Comparison of ENCODE assay signal across 16 cellular contexts in the genomic region with DNA sequence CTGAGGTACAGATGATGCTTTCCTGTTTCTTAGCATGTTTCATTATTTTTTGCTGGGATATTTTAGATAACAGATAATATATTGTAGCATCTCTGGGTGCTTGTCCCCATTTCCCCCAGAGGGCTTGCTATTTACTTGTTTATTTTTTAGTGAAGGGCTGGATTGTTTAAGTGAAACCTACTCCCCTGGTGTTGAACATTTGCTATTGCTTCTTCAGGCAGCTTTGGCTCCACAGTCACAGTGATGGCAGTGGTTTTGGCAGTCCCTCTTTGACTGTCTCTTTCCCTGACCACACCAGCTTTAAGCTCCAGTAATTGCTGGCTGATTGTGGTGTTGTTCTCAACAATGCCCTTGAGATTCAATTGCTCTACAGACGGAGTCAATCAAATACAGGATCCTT.
DNase-seq lines count a peak whose midpoint lies in the region; ATAC-seq and TF ChIP-seq lines count a peak whose summit lies in the region.
"Had no signal": no experiment of that assay in that cellular context is flagged by ENCODE, and none has a peak within 500 bp of the region (broad histone marks: within the 10 kb centered on the region; RNA-seq: fewer than 3 reads in every experiment).

No MANE protein-coding gene starts in this region.

- H3K4me2 ChIP-seq in DOHH2 (ENCODE audit: low read length) = peak overlapping the region; percentile 23
- H3K4me2 ChIP-seq: KMS-11 had no signal

- H3K4me3 Mint-ChIP-seq in T-cell = no peak overlapping the region
- H3K4me3 Mint-ChIP-seq in immature natural killer cell = peak overlapping the region in 1 of 5 donors; percentile 13
- H3K4me3 Mint-ChIP-seq: activated naive CD4-positive, alpha-beta T cell treated with anti-CD3 and anti-CD28 coated beads, Interleukin-2, amount 50 U/mL, for 24 hours; memory B cell; T-helper 1 cell treated with Interleukin-12 subunit alpha and Interleukin-12 subunit beta and Interleukin-4 antibody, amounts not matched to agents 30 μg/mL and 1 μg/mL, for 36 hours had no signal

- TF ChIP-seq CTCF in DOHH2 (IDR thresholded peaks at IDR 0.05; ENCODE audit: low read depth, low read length, poor library complexity, severe bottlenecking) (peak; percentile 35), GM12874 (IDR thresholded peaks at IDR 0.05; ENCODE audit: insufficient read depth, low read depth, low read length) (peak; percentile 43; the same call in 1 of the 2 replicates), GM10248 (IDR thresholded peaks at IDR 0.05; ENCODE audit: control extremely low read depth, extremely low read depth, low read depth, missing control alignments) (no peak)

- H3K27me3 Mint-ChIP-seq in T-cell = no peaks in the 10 kb centered on the region
- H3K27me3 Mint-ChIP-seq in immature natural killer cell (ENCODE audit: low read depth in 3 of 3) = peaks cover 0 to 2% (median 1%) of the 10 kb centered on the region in 3 donors
- H3K27me3 Mint-ChIP-seq: activated naive CD4-positive, alpha-beta T cell treated with anti-CD3 and anti-CD28 coated beads, Interleukin-2, amount 50 U/mL, for 24 hours; memory B cell had no signal

- H3K4me1 ChIP-seq in DOHH2 (ENCODE audit: control insufficient read depth, low read length) = peaks cover 81% of the 10 kb centered on the region

- H3K9me3 ChIP-seq in DOHH2 (ENCODE audit: control insufficient read depth, insufficient read depth, low read length) = no peaks in the 10 kb centered on the region

- peak overlapping the region; percentile 18; the same call in 1 of the 2 replicates for H3K4me3 ChIP-seq in DOHH2 (ENCODE audit: low read length)

- CTCF ChIA-PET in T-cell (lab: Charles Lee) = interaction anchor here in 1 of 2 donors (1.0 to 1.4 kb wide), 3 partner anchors 17 to 95 kb away, joined by 3 read pairs; no protein-coding TSS in a partner anchor
- CTCF ChIA-PET in GM10248 (lab: Yijun Ruan, JAX) = interaction anchor here (1.0 to 1.2 kb wide), 2 partner anchors 16 to 18 kb away, joined by 4 read pairs; no protein-coding TSS in a partner anchor

- peaks cover 2 to 12% (median 12%) of the 10 kb centered on the region in 3 donors for H3K9me3 Mint-ChIP-seq in T-cell
- peaks cover 0 to 7% (median 4%) of the 10 kb centered on the region in 6 donors for H3K9me3 Mint-ChIP-seq in immature natural killer cell

- H3K4me1 Mint-ChIP-seq in T-cell (peaks cover 15 to 27% (median 18%) of the 10 kb centered on the region in 3 donors), immature natural killer cell (peaks cover 9 to 14% of the 10 kb centered on the region in 2 donors)

- POLR2A ChIA-PET in T-cell (lab: Charles Lee) = no interaction called here
- POLR2A ChIA-PET in GM10248 (lab: Yijun Ruan, JAX) = no interaction called here

- no peaks in the 10 kb centered on the region for H3K9me2 ChIP-seq in DOHH2 (replicated peaks; ENCODE audit: control insufficient read depth, low read length)

- H3K27ac Mint-ChIP-seq in T-cell = peak overlapping the region; percentile 34 to 43
- peak overlapping the region in 4 of 6 donors; percentile 6 to 78 (median 58) for H3K27ac Mint-ChIP-seq in immature natural killer cell
- H3K27ac Mint-ChIP-seq: memory B cell; T-helper 1 cell treated with Interleukin-12 subunit alpha and Interleukin-12 subunit beta and Interleukin-4 antibody, amounts not matched to agents 30 μg/mL and 1 μg/mL, for 36 hours had no signal

- no peaks in the 10 kb centered on the region for H3K79me2 ChIP-seq in DOHH2 (ENCODE audit: control insufficient read depth, low read length)

- ATAC-seq in T-cell (replicated peaks in 1 of 4) = peak in 1 of 4 experiments; percentile 23
- ATAC-seq in GM19035 (IDR thresholded peaks at IDR 0.05; ENCODE audit: unreplicated experiment) = no peak
- ATAC-seq: esophagus mucosa had no signal

- no peaks in the 10 kb centered on the region for H4K20me1 ChIP-seq in DOHH2 (ENCODE audit: control insufficient read depth, insufficient read depth, low read depth, low read length)

- H3K36me3 Mint-ChIP-seq in T-cell (peaks cover 5% of the 10 kb centered on the region), immature natural killer cell (peaks cover 5 to 6% (median 6%) of the 10 kb centered on the region in 3 donors)

- H3K27me3 ChIP-seq in DOHH2 (ENCODE audit: control insufficient read depth, low read length) = no peaks in the 10 kb centered on the region

- DNase-seq in T-cell = no peak
- DNase-seq in immature natural killer cell = peak in 2 of 3 donors; percentile 27 to 35
- DNase-seq in NCI-H226 = no peak
- no peak for DNase-seq in NCI-H774 (lab: John Stamatoyannopoulos, UW)
- no peak for DNase-seq in GM10248 (ENCODE audit: extremely low spot score)
- DNase-seq: activated CD4-positive, alpha-beta T cell treated with anti-CD3 and anti-CD28 coated beads, Interleukin-2, amount 50 U/mL, for 1 hour; NCI-H1930; trophoblast cell had no signal

- peaks cover 29% of the 10 kb centered on the region for H3F3A ChIP-seq in DOHH2 (ENCODE audit: control insufficient read depth, insufficient read depth)

- peak overlapping the region; percentile 37 for H3K27ac ChIP-seq in DOHH2 (ENCODE audit: low read depth, low read length)
- H3K27ac ChIP-seq: KMS-11 had no signal

- no peaks in the 10 kb centered on the region for H3K36me3 ChIP-seq in DOHH2 (ENCODE audit: control insufficient read depth, low read length)

Comparison
In these comparisons a context has a peak if more than half of its experiments do, and no peak if none do; other contexts are left out.
1. DNase-seq: peak in immature natural killer cell (2 of 3); none in T-cell (0 of 34), NCI-H226 (single experiment), NCI-H774 (single experiment) and GM10248 (single experiment).